In the genomic region with DNA sequence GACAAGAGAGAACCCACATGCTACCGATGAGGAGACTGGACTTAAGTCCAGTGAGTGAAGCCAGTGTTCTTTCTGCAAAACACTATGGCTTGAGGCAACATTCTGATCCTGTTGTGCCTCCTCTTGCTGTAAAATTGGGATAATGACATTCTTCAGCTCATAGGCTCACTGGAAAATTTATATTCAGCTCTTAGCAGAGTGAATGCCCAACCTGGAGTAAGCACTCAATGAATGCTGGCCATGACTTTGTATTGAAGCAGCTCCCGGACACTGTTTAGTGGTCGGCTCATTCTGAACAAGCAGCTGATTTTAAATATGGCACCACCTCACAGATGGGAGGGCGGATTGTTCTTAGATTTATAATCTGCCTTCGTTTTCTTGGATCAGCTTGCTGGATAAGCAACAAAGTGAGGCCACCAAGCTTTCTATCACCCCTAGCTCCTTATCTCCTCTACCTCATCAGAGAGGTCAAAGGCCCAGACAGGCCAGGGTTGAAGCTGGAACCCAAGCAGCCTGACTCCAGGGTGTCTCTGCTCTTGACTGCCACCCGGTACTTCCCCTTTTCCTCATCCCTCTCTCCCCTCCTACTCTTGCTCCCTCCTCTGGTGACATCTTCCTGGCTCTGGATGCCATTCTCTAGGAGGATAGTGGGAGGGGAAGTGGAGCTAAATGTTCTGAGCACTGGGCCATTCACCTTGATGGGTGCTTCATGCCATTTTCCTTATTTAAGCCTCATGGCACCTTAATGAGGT, we compare ENCODE assay signal across 27 cellular contexts. TPM values are rescaled to one million over a fixed set of nuclear protein-coding genes. Genes with fewer than 3 reads are reported as not detected.
"Had no signal": no experiment of that assay in that cellular context is flagged by ENCODE, and none has a peak within 500 bp of the region (broad histone marks: within the 10 kb centered on the region; RNA-seq: fewer than 3 reads in every experiment).

No MANE protein-coding gene starts in this region.

- H3K27me3 ChIP-seq: brain microvascular endothelial cell, gastrocnemius medialis, testis, transverse colon, uterus had no signal

- H3K4me1 Mint-ChIP-seq: activated B cell treated with CpG ODN at 0.5 μM for 24 hours had no signal

- ATAC-seq: activated CD4-positive, alpha-beta T cell treated with anti-CD3 and anti-CD28 coated beads for 36 hours; left ventricle myocardium superior; naive thymus-derived CD4-positive, alpha-beta T cell; right cardiac atrium; stimulated activated naive CD8-positive, alpha-beta T cell treated with anti-CD3 and anti-CD28 coated beads, Interleukin-15, Interleukin-2, amounts not matched to agents 100 U/mL and 50 U/mL, for 24 hours; T-helper 17 cell had no signal

- H3K9me3 ChIP-seq: gastrocnemius medialis, testis, transverse colon, uterus had no signal

- H3K9me3 Mint-ChIP-seq: activated B cell treated with CpG ODN at 0.5 μM for 24 hours; activated naive CD4-positive, alpha-beta T cell treated with anti-CD3 and anti-CD28 coated beads for 36 hours; activated naive CD8-positive, alpha-beta T cell treated with anti-CD3 and anti-CD28 coated beads for 36 hours; naive thymus-derived CD4-positive, alpha-beta T cell had no signal

- H3K36me3 Mint-ChIP-seq: activated naive CD8-positive, alpha-beta T cell treated with anti-CD3 and anti-CD28 coated beads for 36 hours; naive thymus-derived CD4-positive, alpha-beta T cell had no signal

- FAIRE-seq: astrocyte, islet of Langerhans had no signal

- H3K4me3 ChIP-seq: coronary artery, dorsolateral prefrontal cortex, gastrocnemius medialis, testis, transverse colon, uterus had no signal

- H3K27ac Mint-ChIP-seq: activated B cell treated with CpG ODN at 0.5 μM for 24 hours; activated CD4-positive, alpha-beta T cell treated with anti-CD3 and anti-CD28 coated beads for 36 hours; activated naive CD4-positive, alpha-beta T cell treated with anti-CD3 and anti-CD28 coated beads for 36 hours; activated naive CD8-positive, alpha-beta T cell treated with anti-CD3 and anti-CD28 coated beads for 36 hours; naive thymus-derived CD4-positive, alpha-beta T cell; T-helper 17 cell had no signal

- H3K27ac ChIP-seq: brain microvascular endothelial cell, coronary artery, dorsolateral prefrontal cortex, gastrocnemius medialis, testis, transverse colon, uterus had no signal

- H3K4me1 ChIP-seq: testis, uterus had no signal

- DNase-seq: activated B cell treated with CpG ODN at 0.5 μM for 24 hours; activated CD4-positive, alpha-beta T cell treated with anti-CD3 and anti-CD28 coated beads for 36 hours; activated effector memory CD4-positive, alpha-beta T cell treated with anti-CD3 and anti-CD28 coated beads, Interleukin-2, amount 50 U/mL, for 16 hours; activated naive CD4-positive, alpha-beta T cell treated with anti-CD3 and anti-CD28 coated beads for 36 hours; activated naive CD8-positive, alpha-beta T cell treated with anti-CD3 and anti-CD28 coated beads for 36 hours; amniotic stem cell; brain microvascular endothelial cell; dorsolateral prefrontal cortex; effector memory CD4-positive, alpha-beta T cell; glutamatergic neuron; left ventricle myocardium superior; naive thymus-derived CD4-positive, alpha-beta T cell; right cardiac atrium; stimulated activated CD4-positive, alpha-beta T cell treated with anti-CD3 and anti-CD28 coated beads, Interleukin-12 subunit alpha, Interleukin-12 subunit beta, amount 100 ng/mL, for 4 hours; stimulated activated CD4-positive, alpha-beta T cell treated with anti-CD3 and anti-CD28 coated beads, Interleukin-4, amount 100 ng/mL, for 1 hour; stimulated activated naive CD8-positive, alpha-beta T cell treated with anti-CD3 and anti-CD28 coated beads, Interleukin-15, Interleukin-2, amounts not matched to agents 100 U/mL and 50 U/mL, for 24 hours; T-helper 17 cell; testis; transverse colon; uterus had no signal

- H3K36me3 ChIP-seq: brain microvascular endothelial cell, gastrocnemius medialis, transverse colon, uterus had no signal

- H3K4me3 Mint-ChIP-seq: activated B cell treated with CpG ODN at 0.5 μM for 24 hours; activated CD4-positive, alpha-beta T cell treated with anti-CD3 and anti-CD28 coated beads for 36 hours; activated naive CD4-positive, alpha-beta T cell treated with anti-CD3 and anti-CD28 coated beads for 36 hours; activated naive CD8-positive, alpha-beta T cell treated with anti-CD3 and anti-CD28 coated beads for 36 hours; naive thymus-derived CD4-positive, alpha-beta T cell; T-helper 17 cell had no signal

RNA-seq across cellular contexts. Expression of gene SLC9A4, which starts 11.5 kb away (rescaled TPM):
- total RNA-seq: activated naive CD8-positive, alpha-beta T cell treated with anti-CD3 and anti-CD28 coated beads for 36 hours; cardiac septum; cerebellum; gastrocnemius medialis; left ventricle myocardium superior; lung microvascular endothelial cell; right cardiac atrium; transverse colon had no signal
- polyA plus RNA-seq: naive thymus-derived CD4-positive, alpha-beta T cell; right cardiac atrium had no signal
